14 cellular contexts compared by ENCODE assay signal in the genomic region with DNA sequence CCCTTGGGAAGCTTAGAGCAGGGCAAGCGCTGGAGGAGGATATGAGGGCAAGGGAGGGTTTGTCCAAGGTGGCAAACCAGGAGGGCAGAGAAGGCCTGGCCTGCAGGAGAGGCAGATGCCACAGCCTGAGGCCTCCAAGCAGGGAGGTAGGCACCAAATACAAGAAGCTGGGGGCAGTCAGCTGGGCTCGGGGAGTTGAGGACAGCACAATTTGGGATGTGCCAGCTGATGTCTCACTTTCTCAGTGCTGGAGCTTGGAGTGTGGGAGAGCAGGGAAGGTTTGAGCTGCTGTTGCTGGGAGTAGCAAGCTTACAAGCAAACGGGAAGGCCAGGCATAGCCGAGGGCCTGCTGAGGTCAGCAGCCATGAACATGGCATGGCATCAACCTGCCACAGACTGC. TPM values are rescaled to one million over a fixed set of nuclear protein-coding genes. Genes with fewer than 3 reads are reported as not detected.
DNase-seq lines count a peak whose midpoint lies in the region; ATAC-seq and TF ChIP-seq lines count a peak whose summit lies in the region.
"Had no signal": no experiment of that assay in that cellular context is flagged by ENCODE, and none has a peak within 500 bp of the region (broad histone marks: within the 10 kb centered on the region; RNA-seq: fewer than 3 reads in every experiment).

No MANE protein-coding gene starts in this region.

- DNase-seq in activated naive CD4-positive, alpha-beta T cell treated with Interleukin-2 at 50 U/mL for 16 hours = no peak
- no peak for DNase-seq in endothelial cell (ENCODE audit: low spot score)
- no peak for DNase-seq in NCI-H2196 treated with DMSO at 0.1 percent for 48 hours (lab: John Stamatoyannopoulos, UW; ENCODE audit: unreplicated experiment)
- no peak for DNase-seq in NCI-H2227 treated with DMSO at 0.1 percent for 48 hours (lab: John Stamatoyannopoulos, UW)
- DNase-seq: activated T-cell treated with anti-CD3 and anti-CD28 coated beads, Interleukin-2, amount 50 U/mL, for 1 hour; Karpas-422; mesendoderm; NCI-H1694 treated with DMSO at 0.1 percent for 48 hours; NCI-H526 treated with DMSO at 0.1 percent for 48 hours had no signal

- peaks cover 44% of the 10 kb centered on the region for H3K4me1 Mint-ChIP-seq in activated naive CD4-positive, alpha-beta T cell treated with anti-CD3 and anti-CD28 coated beads, Interleukin-2, amount 50 U/mL, for 24 hours
- peaks cover 19% of the 10 kb centered on the region for H3K4me1 Mint-ChIP-seq in endothelial cell (ENCODE audit: unreplicated experiment)
- H3K4me1 Mint-ChIP-seq in stimulated activated memory B cell treated with anti-CD40 and anti-IgM and Interleukin-4, amounts not matched to agents 10 μg/mL and 1 μg/mL and 100 μg/mL, for 72 hours = peaks cover 35% of the 10 kb centered on the region

- no peak for ATAC-seq in stimulated activated memory B cell treated with anti-CD40 and anti-IgM and Interleukin-4, amounts not matched to agents 10 μg/mL and 1 μg/mL and 100 μg/mL, for 72 hours

- peak overlapping the region; percentile 48 for H3K4me3 Mint-ChIP-seq in activated naive CD4-positive, alpha-beta T cell treated with anti-CD3 and anti-CD28 coated beads, Interleukin-2, amount 50 U/mL, for 24 hours
- H3K4me3 Mint-ChIP-seq in endothelial cell (ENCODE audit: unreplicated experiment) = peak overlapping the region; percentile 71
- H3K4me3 Mint-ChIP-seq in stimulated activated memory B cell treated with anti-CD40 and anti-IgM and Interleukin-4, amounts not matched to agents 10 μg/mL and 1 μg/mL and 100 μg/mL, for 72 hours = no peak overlapping the region

- peaks cover 7% of the 10 kb centered on the region for H3K36me3 Mint-ChIP-seq in activated naive CD4-positive, alpha-beta T cell treated with anti-CD3 and anti-CD28 coated beads, Interleukin-2, amount 50 U/mL, for 24 hours
- H3K36me3 Mint-ChIP-seq in endothelial cell (ENCODE audit: low read depth, unreplicated experiment) = peaks cover 26% of the 10 kb centered on the region
- H3K36me3 Mint-ChIP-seq in stimulated activated memory B cell treated with anti-CD40 and anti-IgM and Interleukin-4, amounts not matched to agents 10 μg/mL and 1 μg/mL and 100 μg/mL, for 72 hours = peaks cover 40% of the 10 kb centered on the region

- H3K27ac Mint-ChIP-seq in activated naive CD4-positive, alpha-beta T cell treated with anti-CD3 and anti-CD28 coated beads, Interleukin-2, amount 50 U/mL, for 24 hours = peak overlapping the region; percentile 47
- H3K27ac Mint-ChIP-seq in endothelial cell (ENCODE audit: unreplicated experiment) = no peak overlapping the region
- peak overlapping the region; percentile 80 for H3K27ac Mint-ChIP-seq in stimulated activated memory B cell treated with anti-CD40 and anti-IgM and Interleukin-4, amounts not matched to agents 10 μg/mL and 1 μg/mL and 100 μg/mL, for 72 hours
- H3K27ac Mint-ChIP-seq: progenitor cell of endocrine pancreas had no signal

- TF ChIP-seq CTCF in endothelial cell (IDR thresholded peaks at IDR 0.05; ENCODE audit: unreplicated experiment) = no peak

- no peaks in the 10 kb centered on the region for H3K9me3 Mint-ChIP-seq in activated naive CD4-positive, alpha-beta T cell treated with anti-CD3 and anti-CD28 coated beads, Interleukin-2, amount 50 U/mL, for 24 hours
- H3K9me3 Mint-ChIP-seq in endothelial cell (ENCODE audit: unreplicated experiment) = no peaks in the 10 kb centered on the region
- no peaks in the 10 kb centered on the region for H3K9me3 Mint-ChIP-seq in stimulated activated memory B cell treated with anti-CD40 and anti-IgM and Interleukin-4, amounts not matched to agents 10 μg/mL and 1 μg/mL and 100 μg/mL, for 72 hours

- no peaks in the 10 kb centered on the region for H3K27me3 Mint-ChIP-seq in activated naive CD4-positive, alpha-beta T cell treated with anti-CD3 and anti-CD28 coated beads, Interleukin-2, amount 50 U/mL, for 24 hours
- H3K27me3 Mint-ChIP-seq in endothelial cell (ENCODE audit: unreplicated experiment) = peaks cover 22% of the 10 kb centered on the region
- H3K27me3 Mint-ChIP-seq in stimulated activated memory B cell treated with anti-CD40 and anti-IgM and Interleukin-4, amounts not matched to agents 10 μg/mL and 1 μg/mL and 100 μg/mL, for 72 hours = no peaks in the 10 kb centered on the region
- H3K27me3 Mint-ChIP-seq: progenitor cell of endocrine pancreas had no signal

RNA-seq across cellular contexts. Expression of gene ZDHHC24, which starts 4.0 kb away (rescaled TPM):
- total RNA-seq in endothelial cell (ENCODE audit: unreplicated experiment) = 10.3 TPM

RNA-seq across cellular contexts. Expression of gene ACTN3, which starts 4.8 kb away (rescaled TPM):
- 0.21 TPM for total RNA-seq in endothelial cell (ENCODE audit: unreplicated experiment)
- total RNA-seq: A673, astrocyte had no signal

RNA-seq across cellular contexts. Expression of gene CTSF, which starts 26.5 kb away (rescaled TPM):
- total RNA-seq in endothelial cell (ENCODE audit: unreplicated experiment) = 9.2 TPM

RNA-seq across cellular contexts. Expression of gene BBS1, which starts 31.5 kb away (rescaled TPM):
- total RNA-seq in endothelial cell (ENCODE audit: unreplicated experiment) = 35.8 TPM

RNA-seq across cellular contexts. Expression of gene CCDC87, which starts 51.0 kb away (rescaled TPM):
- total RNA-seq in endothelial cell (ENCODE audit: unreplicated experiment) = 0.54 TPM
